Comparison of ENCODE assay signal across 9 cellular contexts in the genomic region with DNA sequence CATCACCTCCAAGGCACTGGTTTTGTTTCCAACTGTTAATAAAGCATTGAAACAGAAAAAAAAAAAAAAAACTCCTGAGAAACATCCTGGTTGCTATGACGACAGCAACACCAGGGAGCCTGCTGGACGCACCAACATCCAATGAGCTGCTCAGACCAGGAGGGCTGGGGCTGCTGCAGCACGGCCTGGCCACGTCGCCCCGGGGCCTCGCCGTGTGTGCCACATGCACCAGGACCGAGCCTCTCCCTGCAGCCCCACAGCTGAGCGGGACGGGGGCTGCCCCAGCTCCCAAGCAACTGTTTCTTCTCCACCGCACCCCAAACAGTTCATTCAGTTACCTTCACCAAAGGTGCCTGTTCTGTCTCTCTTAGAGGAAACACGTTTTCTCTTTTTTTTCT. TPM values are rescaled to one million over a fixed set of nuclear protein-coding genes. Genes with fewer than 3 reads are reported as not detected.
DNase-seq lines count a peak whose midpoint lies in the region; ATAC-seq lines count a peak whose summit lies in the region.
"Had no signal": no experiment of that assay in that cellular context is flagged by ENCODE, and none has a peak within 500 bp of the region (broad histone marks: within the 10 kb centered on the region; RNA-seq: fewer than 3 reads in every experiment).

No MANE protein-coding gene starts in this region.

- no peak overlapping the region for H3K4me3 ChIP-seq in skeletal muscle cell (ENCODE audit: low read depth, low read length)

- ATAC-seq in HG02571 (IDR thresholded peaks at IDR 0.05; ENCODE audit: unreplicated experiment) (no peak), HG02852 (IDR thresholded peaks at IDR 0.05; ENCODE audit: unreplicated experiment) (no peak)

- DNase-seq in HT-29 (ENCODE audit: low spot score) (peak; percentile 33), amniotic epithelial cell (ENCODE audit: low read depth) (peak; percentile 81), hypothalamus (lab: John Stamatoyannopoulos, UW) (peak in 26 of 51 donors; percentile 24 to 75 (median 52)), skeletal muscle cell (ENCODE audit: low read depth) (peak; percentile 43), CD1c-positive myeloid dendritic cell (ENCODE audit: extremely low spot score) (no peak), activated gamma-delta T cell treated with Interleukin-2 at 50 U/mL for 16 hours (no peak)
- DNase-seq: activated gamma-delta T cell had no signal

RNA-seq across cellular contexts. Expression of a gene that starts 54.5 kb away (rescaled TPM):
- total RNA-seq in HT-29 (2014; rRNA removed; shearing (Covaris generic)): 24.9 and 25.1 TPM in 2 replicates

Comparison
In these comparisons a context has a peak if more than half of its experiments do, and no peak if none do; other contexts are left out.
1. DNase-seq: peak in HT-29 (single experiment), amniotic epithelial cell (single experiment), hypothalamus (26 of 51) and skeletal muscle cell (single experiment); none in CD1c-positive myeloid dendritic cell (single experiment) and activated gamma-delta T cell treated with Interleukin-2 at 50 U/mL for 16 hours (single experiment).